Comparison of ENCODE assay signal across 24 cellular contexts in the genomic region with DNA sequence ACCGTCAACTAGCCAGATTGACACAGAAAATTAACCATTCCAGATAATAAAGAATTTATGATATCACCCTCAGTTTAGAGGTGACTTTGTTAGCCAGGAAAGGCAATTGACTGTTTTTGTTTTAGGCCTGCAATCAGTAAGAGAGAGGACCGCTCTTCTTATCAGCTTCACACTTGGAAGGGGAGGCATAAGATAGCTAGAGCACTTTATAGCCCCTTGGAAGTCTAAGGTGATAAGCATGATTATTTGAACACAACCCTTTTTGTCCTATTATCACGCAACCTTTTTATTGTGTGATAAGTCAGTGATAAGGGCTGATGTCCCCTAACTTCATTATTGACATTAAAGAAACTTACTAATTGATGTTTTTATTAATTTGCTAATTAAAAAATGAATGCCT.
"Had no signal": no experiment of that assay in that cellular context is flagged by ENCODE, and none has a peak within 500 bp of the region (broad histone marks: within the 10 kb centered on the region; RNA-seq: fewer than 3 reads in every experiment).

No MANE protein-coding gene starts in this region.

- H3K9me3 Mint-ChIP-seq: activated T-cell treated with anti-CD3 and anti-CD28 coated beads, Interleukin-2, amount 50 U/mL, for 24 hours; activated T-helper 2 cell treated with anti-CD3 and anti-CD28 coated beads, Interferon-gamma antibody, Interleukin-2, Interleukin-4, amounts not matched to agents 10 μg/mL and 5 μg/mL and 100 μg/mL, durations not matched to agents 14 hours and 24 hours and 36 hours; central memory CD8-positive, alpha-beta T cell had no signal

- H3K4me1 ChIP-seq: colonic mucosa, esophagus squamous epithelium, gastrocnemius medialis, sigmoid colon had no signal

- FAIRE-seq: astrocyte, TTC549 had no signal

- H3K4me3 ChIP-seq: colonic mucosa, esophagus squamous epithelium, gastrocnemius medialis, left lung, lung, sigmoid colon had no signal

- H3K27ac ChIP-seq: colonic mucosa, esophagus squamous epithelium, gastrocnemius medialis, left lung, sigmoid colon, WERI-Rb-1 had no signal

- H3K9me3 ChIP-seq: colonic mucosa, esophagus squamous epithelium, gastrocnemius medialis, left lung, sigmoid colon had no signal

- H3K4me3 Mint-ChIP-seq: activated naive CD8-positive, alpha-beta T cell; activated T-cell treated with anti-CD3 and anti-CD28 coated beads, Interleukin-2, amount 50 U/mL, for 24 hours; central memory CD8-positive, alpha-beta T cell; mesothelial cell of epicardium; natural killer cell had no signal

- H3K36me3 ChIP-seq: colonic mucosa, esophagus squamous epithelium, gastrocnemius medialis, left lung, sigmoid colon, WERI-Rb-1 had no signal

- H3K27me3 ChIP-seq: colonic mucosa, esophagus squamous epithelium, gastrocnemius medialis, left lung, sigmoid colon had no signal

- ATAC-seq: gastrocnemius medialis; left lung; natural killer cell; stimulated activated naive CD8-positive, alpha-beta T cell treated with anti-CD3 and anti-CD28 coated beads, Interleukin-15, Interleukin-2, amounts not matched to agents 100 U/mL and 50 U/mL, for 24 hours had no signal

- H3K27ac Mint-ChIP-seq: activated naive CD8-positive, alpha-beta T cell; activated T-cell treated with anti-CD3 and anti-CD28 coated beads, Interleukin-2, amount 50 U/mL, for 24 hours; activated T-helper 2 cell treated with anti-CD3 and anti-CD28 coated beads, Interferon-gamma antibody, Interleukin-2, Interleukin-4, amounts not matched to agents 10 μg/mL and 5 μg/mL and 100 μg/mL, durations not matched to agents 14 hours and 24 hours and 36 hours; natural killer cell; progenitor cell of endocrine pancreas had no signal

- DNase-seq: activated CD8-positive, alpha-beta memory T cell treated with anti-CD3 and anti-CD28 coated beads for 24 hours; activated CD8-positive, alpha-beta memory T cell treated with anti-CD3 and anti-CD28 coated beads, Interleukin-2, amount 50 U/mL, for 4 hours; activated naive CD4-positive, alpha-beta T cell; activated T-cell treated with anti-CD3 and anti-CD28 coated beads, Interleukin-2, amount 50 U/mL, for 24 hours; colonic mucosa; esophagus squamous epithelium; gastrocnemius medialis; hippocampal formation; kidney glomerular epithelial cell; left lung; natural killer cell; retina; sigmoid colon; stimulated activated CD4-positive, alpha-beta T cell treated with anti-CD3 and anti-CD28 coated beads, Interleukin-4, amount 100 ng/mL, for 1 hour; stimulated activated naive CD8-positive, alpha-beta T cell treated with anti-CD3 and anti-CD28 coated beads, Interleukin-15, Interleukin-2, amounts not matched to agents 100 U/mL and 50 U/mL, for 24 hours; WERI-Rb-1 had no signal
